8 cellular contexts compared by ENCODE assay signal in genomic region chrX:107776649-107777535, GRCh38. TPM values are rescaled to one million over a fixed set of nuclear protein-coding genes. Genes with fewer than 3 reads are reported as not detected.
A peak's percentile ranks its signal among the peaks of the same experiment; 100 is the strongest.
DNase-seq lines count a peak whose midpoint lies in the region; TF ChIP-seq lines count a peak whose summit lies in the region.

No MANE protein-coding gene starts in this region.

- peak; percentile 65 for DNase-seq in CMK (ENCODE audit: low read depth)
- DNase-seq in GM20000 (ENCODE audit: low spot score) = peak; percentile 78
- peak; percentile 75 for DNase-seq in HT1080 (ENCODE audit: low read depth)
- peak; percentile 76 for DNase-seq in NOMO-1 treated with DMSO at 0.1 percent for 48 hours (lab: John Stamatoyannopoulos, UW; ENCODE audit: unreplicated experiment)
- peak; percentile 72 for DNase-seq in activated CD8-positive, alpha-beta memory T cell treated with anti-CD3 and anti-CD28 coated beads, Interleukin-2, amount 50 U/mL, for 1 hour (ENCODE audit: extremely low read depth)
- peak; percentile 56 for DNase-seq in epidermal melanocyte (ENCODE audit: insufficient read length, low spot score)
- DNase-seq in midbrain (lab: John Stamatoyannopoulos, UW) = peak; percentile 83
- DNase-seq in stimulated activated CD8-positive, alpha-beta memory T cell treated with anti-CD3 and anti-CD28 coated beads, Interleukin-15, amount 100 ng/mL, for 4 hours (ENCODE audit: low read depth in 2 of 2) = peak; percentile 42 to 64

- peak; percentile 43 for TF ChIP-seq CTCF in GM20000 (IDR thresholded peaks at IDR 0.05; ENCODE audit: extremely low read depth, missing control alignments)

RNA-seq across cellular contexts. Expression of gene NCBP2L, which starts 0.6 kb away (rescaled TPM):
- total RNA-seq in HT1080 (2014; rRNA removed; shearing (Covaris generic)) = not detected in 2 replicates
- not detected in 2 replicates for polyA plus RNA-seq in HT1080 (2015; cell fraction: cytosol; rRNA removed)
- not detected in 2 replicates for polyA plus RNA-seq in HT1080 (2015; cell fraction: nucleus; rRNA removed)

RNA-seq across cellular contexts. Expression of gene TSC22D3, which starts 1.3 kb away (rescaled TPM):
- total RNA-seq in HT1080 (2014; rRNA removed; shearing (Covaris generic)) = 5.4 and 8.8 TPM in 2 replicates
- polyA plus RNA-seq in HT1080 (2015; cell fraction: cytosol; rRNA removed) = 12.3 and 12.4 TPM in 2 replicates
- 24.7 and 28.4 TPM in 2 replicates for polyA plus RNA-seq in HT1080 (2015; cell fraction: nucleus; rRNA removed)

RNA-seq across cellular contexts. Expression of gene MID2, which starts 48.8 kb away (rescaled TPM):
- total RNA-seq in HT1080 (2014; rRNA removed; shearing (Covaris generic)) = 5.9 and 9.1 TPM in 2 replicates
- 3.0 and 4.7 TPM in 2 replicates for polyA plus RNA-seq in HT1080 (2015; cell fraction: cytosol; rRNA removed)
- polyA plus RNA-seq in HT1080 (2015; cell fraction: nucleus; rRNA removed) = 6.3 and 8.2 TPM in 2 replicates

Comparison
In these comparisons a context has a peak if more than half of its experiments do, and no peak if none do; other contexts are left out.
1. Peak in every context shown above with its lines: DNase-seq.